ENCODE assay signal across 8 cellular contexts in genomic region chr4:112031712-112032328, GRCh38.
DNase-seq lines count a peak whose midpoint lies in the region; ATAC-seq and TF ChIP-seq lines count a peak whose summit lies in the region.

No MANE protein-coding gene starts in this region.

- POLR2A ChIA-PET in MCF 10A (lab: Yijun Ruan, JAX) = interaction anchor here (0.6 kb wide), 1 partner anchor 22 kb away, joined by 3 read pairs; no protein-coding TSS in a partner anchor
- POLR2A ChIA-PET in naive thymus-derived CD4-positive, alpha-beta T cell (lab: Charles Lee) = no interaction called here

- H3K4me1 ChIP-seq in breast epithelium (no peaks in the 10 kb centered on the region), HAP-1 (no peaks in the 10 kb centered on the region), uterus (no peaks in the 10 kb centered on the region)
- no peaks in the 10 kb centered on the region for H3K4me1 ChIP-seq in naive thymus-derived CD4-positive, alpha-beta T cell (ENCODE audit: control insufficient read depth in 2 of 2, insufficient read depth in 2 of 2, low read length in 2 of 2)

- peaks cover 72% of the 10 kb centered on the region for H3K27me3 Mint-ChIP-seq in MCF 10A (ENCODE audit: insufficient read depth, unreplicated experiment)
- H3K27me3 Mint-ChIP-seq in naive thymus-derived CD4-positive, alpha-beta T cell = peaks cover 23 to 46% (median 30%) of the 10 kb centered on the region in 5 donors

- no peaks in the 10 kb centered on the region for H3K36me3 Mint-ChIP-seq in MCF 10A (ENCODE audit: insufficient read depth, unreplicated experiment)
- H3K36me3 Mint-ChIP-seq in naive thymus-derived CD4-positive, alpha-beta T cell = no peaks in the 10 kb centered on the region

- peaks cover 0 to 20% of the 10 kb centered on the region in 2 donors for H3K27me3 ChIP-seq in breast epithelium
- peaks cover 53% of the 10 kb centered on the region for H3K27me3 ChIP-seq in HAP-1 (ENCODE audit: low read depth)
- H3K27me3 ChIP-seq in uterus = no peaks in the 10 kb centered on the region
- H3K27me3 ChIP-seq in naive thymus-derived CD4-positive, alpha-beta T cell (ENCODE audit: control insufficient read depth in 2 of 2, insufficient read depth in 2 of 2, low read length in 2 of 2) = peaks cover 0 to 5% of the 10 kb centered on the region in 2 donors

- CTCF ChIA-PET in MCF 10A (lab: Yijun Ruan, JAX) = interaction anchor here (0.5 to 2.9 kb wide), 24 partner anchors 7 to 895 kb away, joined by 3 to 55 read pairs (median 4); no protein-coding TSS in a partner anchor
- CTCF ChIA-PET in naive thymus-derived CD4-positive, alpha-beta T cell (lab: Charles Lee) = no interaction called here

- H3K9me3 ChIP-seq in breast epithelium (no peaks in the 10 kb centered on the region), HAP-1 (no peaks in the 10 kb centered on the region), uterus (no peaks in the 10 kb centered on the region)
- no peaks in the 10 kb centered on the region for H3K9me3 ChIP-seq in naive thymus-derived CD4-positive, alpha-beta T cell (ENCODE audit: control insufficient read depth in 2 of 3, low read length in 3 of 3)

- no peak overlapping the region for H3K27ac Mint-ChIP-seq in MCF 10A (ENCODE audit: low read depth, unreplicated experiment)
- H3K27ac Mint-ChIP-seq in naive thymus-derived CD4-positive, alpha-beta T cell = no peak overlapping the region

- no TSS peak for BruUV-seq in MCF 10A (replicated peaks; lab: Mats Ljungman, UMichigan)

- H3K27ac ChIP-seq in breast epithelium (no peak overlapping the region), uterus (no peak overlapping the region)
- no peak overlapping the region for H3K27ac ChIP-seq in naive thymus-derived CD4-positive, alpha-beta T cell (ENCODE audit: low read depth, low read length)

- no peak overlapping the region for H3K4me3 Mint-ChIP-seq in MCF 10A (ENCODE audit: unreplicated experiment)
- no peak overlapping the region for H3K4me3 Mint-ChIP-seq in naive thymus-derived CD4-positive, alpha-beta T cell

- H3K36me3 ChIP-seq in breast epithelium (no peaks in the 10 kb centered on the region), HAP-1 (replicated peaks) (no peaks in the 10 kb centered on the region), uterus (no peaks in the 10 kb centered on the region)
- H3K36me3 ChIP-seq in naive thymus-derived CD4-positive, alpha-beta T cell (ENCODE audit: control insufficient read depth in 2 of 3, insufficient read depth in 3 of 3, low read length in 3 of 3) = no peaks in the 10 kb centered on the region

- in situ Hi-C loops in HAP-1 (cut with MboI; ENCODE audit: low sequenced_read_pairs) = loop anchor here (10.0 kb wide), 1 partner anchor 387 kb away; no protein-coding TSS in a partner anchor

- no peaks in the 10 kb centered on the region for H3K9me3 Mint-ChIP-seq in MCF 10A (ENCODE audit: unreplicated experiment)
- H3K9me3 Mint-ChIP-seq in naive thymus-derived CD4-positive, alpha-beta T cell = peaks cover 0 to 11% (median 2%) of the 10 kb centered on the region in 11 donors

- no peak for TF ChIP-seq POLR2A in breast epithelium (IDR thresholded peaks at IDR 0.05)
- no peak for TF ChIP-seq POLR2A in uterus (IDR thresholded peaks at IDR 0.05)

- intact Hi-C loops in MCF 10A (cut with micrococcal nuclease) = loop anchor here (1.0 kb wide), 3 partner anchors 89 to 390 kb away; no protein-coding TSS in a partner anchor
- intact Hi-C loops in breast epithelium (cut with DNase I; ENCODE audit: low total_unique reads) = no loop called here
- intact Hi-C loops in uterus (cut with DNase I; ENCODE audit: low total_unique reads) = no loop called here
- intact Hi-C loops in naive thymus-derived CD4-positive, alpha-beta T cell (cut with micrococcal nuclease) = loop anchor here in 1 of 2 donors (10.0 kb wide), 1 partner anchor 1517 kb away; no protein-coding TSS in a partner anchor

- no peaks in the 10 kb centered on the region for H3K4me1 Mint-ChIP-seq in MCF 10A (ENCODE audit: insufficient read depth, unreplicated experiment)
- no peaks in the 10 kb centered on the region for H3K4me1 Mint-ChIP-seq in naive thymus-derived CD4-positive, alpha-beta T cell

- DNase-seq in MCF 10A (ENCODE audit: unreplicated experiment) (peak; percentile 66), breast epithelium (ENCODE audit: low spot score in 2 of 2) (no peak), HAP-1 (ENCODE audit: low spot score in 2 of 2) (peak; percentile 48 to 65), MV-4-11 (lab: John Stamatoyannopoulos, UW) (peak; percentile 32), amniotic stem cell (lab: John Stamatoyannopoulos, UW) (peak; percentile 48), inferior parietal cortex (ENCODE audit: extremely low spot score) (peak; percentile 82), uterus (peak in 1 of 2 donors; percentile 23)
- DNase-seq in naive thymus-derived CD4-positive, alpha-beta T cell = no peak

- H3K4me3 ChIP-seq in breast epithelium (no peak overlapping the region), HAP-1 (no peak overlapping the region), uterus (no peak overlapping the region)
- H3K4me3 ChIP-seq in naive thymus-derived CD4-positive, alpha-beta T cell (ENCODE audit: low read length) = no peak overlapping the region

- ATAC-seq in naive thymus-derived CD4-positive, alpha-beta T cell = no peak

- TF ChIP-seq CTCF in MCF 10A (IDR thresholded peaks at IDR 0.05; ENCODE audit: unreplicated experiment) (peak; percentile 73), breast epithelium (IDR thresholded peaks at IDR 0.05) (peak in 1 of 3 donors; percentile 54), uterus (IDR thresholded peaks at IDR 0.05) (peak; percentile 53 to 61 (median 58))

Comparison
In these comparisons a context has a peak if more than half of its experiments do, and no peak if none do; other contexts are left out.
1. DNase-seq: peak in MCF 10A (single experiment), HAP-1 (2 of 2), MV-4-11 (single experiment), amniotic stem cell (single experiment) and inferior parietal cortex (single experiment); none in breast epithelium (0 of 2) and naive thymus-derived CD4-positive, alpha-beta T cell (0 of 9).